ENCODE assay signal across 13 cellular contexts in genomic region chr10:59648711-59649201, GRCh38.
DNase-seq lines count a peak whose midpoint lies in the region; ATAC-seq and TF ChIP-seq lines count a peak whose summit lies in the region.
"Had no signal": no experiment of that assay in that cellular context is flagged by ENCODE, and none has a peak within 500 bp of the region (broad histone marks: within the 10 kb centered on the region; RNA-seq: fewer than 3 reads in every experiment).

No MANE protein-coding gene starts in this region.

- DNase-seq in IMR-90 (no peak), NCI-H82 treated with DMSO at 0.1 percent for 48 hours (lab: John Stamatoyannopoulos, UW; ENCODE audit: unreplicated experiment) (peak; percentile 76), globus pallidus (ENCODE audit: low spot score) (peak; percentile 55), SHP77 treated with DMSO at 0.1 percent for 48 hours (lab: John Stamatoyannopoulos, UW) (no peak)
- DNase-seq in activated CD4-positive, alpha-beta T cell treated with anti-CD3 and anti-CD28 coated beads, Interleukin-2, amount 50 U/mL, for 1 hour: no peak
- DNase-seq: activated effector memory CD4-positive, alpha-beta T cell treated with Interleukin-2 at 50 U/mL for 16 hours; dermis blood vessel endothelial cell; heart right ventricle; NCI-H2029 treated with DMSO at 0.1 percent for 48 hours; SIG-M5 had no signal

- H3K27me3 ChIP-seq in IMR-90 (ENCODE audit: control insufficient read depth, insufficient read depth, low read length) (no peaks in the 10 kb centered on the region), skeletal muscle satellite cell (ENCODE audit: control insufficient read depth, insufficient read depth, low read length) (no peaks in the 10 kb centered on the region)
- H3K27me3 ChIP-seq: heart right ventricle had no signal

- no peak overlapping the region for H2BK15ac ChIP-seq in IMR-90 (ENCODE audit: low read depth, low read length)

- no peaks in the 10 kb centered on the region for H3K9me1 ChIP-seq in IMR-90 (ENCODE audit: insufficient read depth, low read length)

- TF ChIP-seq RAD21 in IMR-90 (IDR thresholded peaks at IDR 0.05; ENCODE audit: low read length): no peak

- no peak overlapping the region for H4K8ac ChIP-seq in IMR-90 (ENCODE audit: low read depth in 2 of 2, low read length in 2 of 2)

- no peak overlapping the region for H3K4ac ChIP-seq in IMR-90 (ENCODE audit: low read depth, low read length)

- POLR2A ChIA-PET in IMR-90 (lab: Charles Lee; ENCODE audit: unreplicated experiment): no interaction called here

- H3K9ac ChIP-seq in IMR-90 (ENCODE audit: low read depth, low read length): no peak overlapping the region
- peak overlapping the region; percentile 27 for H3K9ac ChIP-seq in skeletal muscle satellite cell (ENCODE audit: low read depth, low read length)

- H3K18ac ChIP-seq in IMR-90 (ENCODE audit: low read depth, low read length): no peak overlapping the region

- H4K5ac ChIP-seq in IMR-90 (ENCODE audit: low read depth, low read length): no peak overlapping the region

- no peak overlapping the region for H2AK9ac ChIP-seq in IMR-90 (replicated peaks; ENCODE audit: low read depth, low read length, poor library complexity)

- no peaks in the 10 kb centered on the region for H3K79me1 ChIP-seq in IMR-90 (ENCODE audit: low read depth in 1 of 2, low read length in 2 of 2)

- no CpG with 5 or more reads among the region's 7 CpGs for WGBS in IMR-90 (ENCODE audit: extremely low coverage in 2 of 2, insufficient read length in 1 of 2), 2 experiments

- H3K9me3 ChIP-seq in IMR-90 (ENCODE audit: control insufficient read depth, insufficient read depth, low read length) (no peaks in the 10 kb centered on the region; the same call in 1 of the 2 replicates), skeletal muscle satellite cell (replicated peaks; ENCODE audit: low read length) (no peaks in the 10 kb centered on the region)

- H3K56ac ChIP-seq in IMR-90 (ENCODE audit: extremely low read depth, insufficient read depth, low read length): no peak overlapping the region

- in situ Hi-C loops in IMR-90 (cut with MboI; ENCODE audit: low sequenced_read_pairs): loop anchor here (25.0 kb wide), 3 partner anchors 389 to 789 kb away; no protein-coding TSS in a partner anchor

- no peaks in the 10 kb centered on the region for H4K20me1 ChIP-seq in IMR-90 (ENCODE audit: insufficient read depth, low read length)

- no peak for TF ChIP-seq CTCF in IMR-90 (conservative IDR thresholded peaks at IDR 0.05; ENCODE audit: low read depth, low read length)

- no peak overlapping the region for H4K91ac ChIP-seq in IMR-90 (ENCODE audit: insufficient read depth, low read depth, low read length)

- H2BK5ac ChIP-seq in IMR-90 (ENCODE audit: low read depth, low read length, poor library complexity, severe bottlenecking): no peak overlapping the region

- H3K4me2 ChIP-seq in IMR-90 (ENCODE audit: low read depth, low read length) (no peak overlapping the region), skeletal muscle satellite cell (ENCODE audit: low read length) (peak overlapping the region; percentile 53)

- no peak for TF ChIP-seq POLR2A in IMR-90 (IDR thresholded peaks at IDR 0.05; ENCODE audit: low read depth, low read length)

- dilution Hi-C loops in IMR-90 (cut with HindIII; ENCODE audit: low sequenced_read_pairs, unreplicated experiment): no loop called here

- no peak overlapping the region for H2AK5ac ChIP-seq in IMR-90 (ENCODE audit: low read depth, low read length)

- no peak overlapping the region for H3K27ac ChIP-seq in IMR-90 (ENCODE audit: insufficient read depth, low read length)
- H3K27ac ChIP-seq: heart right ventricle had no signal

- BruUV-seq in IMR-90 (replicated peaks; lab: Mats Ljungman, UMichigan): no TSS peak

- CTCF ChIA-PET in IMR-90 (lab: Yijun Ruan, JAX): interaction anchor here (0.7 kb wide), 1 partner anchor 1068 kb away, joined by 3 read pairs; no protein-coding TSS in a partner anchor

- H2BK120ac ChIP-seq in IMR-90 (ENCODE audit: low read depth, low read length): no peak overlapping the region

- H3K36me3 ChIP-seq in IMR-90 (ENCODE audit: control insufficient read depth, insufficient read depth, low read length) (no peaks in the 10 kb centered on the region), skeletal muscle satellite cell (ENCODE audit: insufficient read depth, low read length) (no peaks in the 10 kb centered on the region)
- H3K36me3 ChIP-seq: heart right ventricle had no signal

- H3K23ac ChIP-seq in IMR-90 (ENCODE audit: low read depth, low read length): no peak overlapping the region

- no peaks in the 10 kb centered on the region for H3K4me1 ChIP-seq in IMR-90 (ENCODE audit: control insufficient read depth, insufficient read depth, low read length)
- H3K4me1 ChIP-seq in skeletal muscle satellite cell (ENCODE audit: control insufficient read depth, insufficient read depth, low read length): peaks cover 12% of the 10 kb centered on the region

- H3K4me3 ChIP-seq in IMR-90 (ENCODE audit: insufficient read depth, low read depth, low read length) (no peak overlapping the region), skeletal muscle satellite cell (ENCODE audit: low read length) (no peak overlapping the region)
- H3K4me3 ChIP-seq: heart right ventricle had no signal

- intact Hi-C loops in IMR-90 (cut with micrococcal nuclease): no loop called here

- no peak for ATAC-seq in IMR-90 (ENCODE audit: low read depth)
- ATAC-seq in HG02884 (IDR thresholded peaks at IDR 0.05; ENCODE audit: unreplicated experiment): no peak
- ATAC-seq: heart right ventricle, sciatic nerve had no signal

- H2BK20ac ChIP-seq in IMR-90 (ENCODE audit: low read depth, low read length): no peak overlapping the region

- no peak overlapping the region for H3K14ac ChIP-seq in IMR-90 (replicated peaks; ENCODE audit: low read depth, low read length)

- no peak overlapping the region for H2AFZ ChIP-seq in IMR-90 (replicated peaks; ENCODE audit: low read length, poor library complexity)

TF ChIP-seq in IMR-90, 13 proteins besides CTCF, POLR2A, EP300 and RAD21:
- TF ChIP-seq CHD1 (IDR thresholded peaks at IDR 0.05; ENCODE audit: low read depth, low read length): no peak
- no peak for TF ChIP-seq RFX5 (IDR thresholded peaks at IDR 0.05; ENCODE audit: low read depth, low read length)
- peak; percentile 95 for TF ChIP-seq MAFK (IDR thresholded peaks at IDR 0.05; ENCODE audit: low read depth, low read length)
- TF ChIP-seq NFE2L2 (IDR thresholded peaks at IDR 0.05; ENCODE audit: low read depth, low read length): peak; percentile 93
TF ChIP-seq in IMR-90: peak in this region for 2.

Comparison
In these comparisons a context has a peak if more than half of its experiments do, and no peak if none do; other contexts are left out.
1. DNase-seq: peak in NCI-H82 treated with DMSO at 0.1 percent for 48 hours (single experiment) and globus pallidus (single experiment); none in IMR-90 (single experiment), activated CD4-positive, alpha-beta T cell treated with anti-CD3 and anti-CD28 coated beads, Interleukin-2, amount 50 U/mL, for 1 hour (single experiment) and SHP77 treated with DMSO at 0.1 percent for 48 hours (single experiment).